ENCODE assay signal across 18 cellular contexts in genomic region chr1:114054148-114054547, GRCh38.
DNase-seq lines count a peak whose midpoint lies in the region; ATAC-seq, FAIRE-seq and TF ChIP-seq lines count a peak whose summit lies in the region.
"Had no signal": no experiment of that assay in that cellular context is flagged by ENCODE, and none has a peak within 500 bp of the region (broad histone marks: within the 10 kb centered on the region; RNA-seq: fewer than 3 reads in every experiment).

No MANE protein-coding gene starts in this region.

- no peaks in the 10 kb centered on the region for H3K9me3 ChIP-seq in K562 (replicated peaks; ENCODE audit: control insufficient read depth, insufficient read depth, low read depth, low read length)
- H3K9me3 ChIP-seq in MM.1S (replicated peaks; ENCODE audit: insufficient read depth, low read length), result no peaks in the 10 kb centered on the region

- intact Hi-C loops in K562 (cut with micrococcal nuclease), result no loop called here

- H3K4me1 ChIP-seq in K562 (replicated peaks in 1 of 2; ENCODE audit: control insufficient read depth in 2 of 2, insufficient read depth in 2 of 2, low read length in 2 of 2), result no peaks in the 10 kb centered on the region
- H3K4me1 ChIP-seq in MM.1S (ENCODE audit: low read length), result no peaks in the 10 kb centered on the region
- H3K4me1 ChIP-seq: BLaER1 treated with 17β-estradiol and CSF1 and Interleukin-3, amounts not matched to agents 10 nM and 100 nM had no signal

- in situ Hi-C loops in K562 (cut with MboI), result no loop called here

- H3K27me3 ChIP-seq in K562 (ENCODE audit: control insufficient read depth in 2 of 2, insufficient read depth in 2 of 2, low read length in 2 of 2) (peaks cover 3 to 6% of the 10 kb centered on the region in 2 experiments; a peak in 3 of 5 replicates), MM.1S (replicated peaks; ENCODE audit: insufficient read depth, low read length) (no peaks in the 10 kb centered on the region)
- H3K27me3 ChIP-seq: BLaER1 treated with 17β-estradiol and CSF1 and Interleukin-3, amounts not matched to agents 10 nM and 100 nM had no signal

- no peaks in the 10 kb centered on the region for H3K9me2 ChIP-seq in MM.1S (replicated peaks; ENCODE audit: insufficient read depth, low read length)

- no peaks in the 10 kb centered on the region for H3F3A ChIP-seq in MM.1S (ENCODE audit: insufficient read depth, low read length)

- no peak overlapping the region for H3K9ac ChIP-seq in K562 (ENCODE audit: insufficient read depth in 1 of 2, low read depth in 2 of 2, low read length in 2 of 2)
- no peak overlapping the region for H3K9ac ChIP-seq in MM.1S (ENCODE audit: low read length)
- H3K9ac ChIP-seq: BLaER1 treated with 17β-estradiol and CSF1 and Interleukin-3, amounts not matched to agents 10 nM and 100 nM; GM23248 had no signal

- H4K20me1 ChIP-seq in K562 (replicated peaks; ENCODE audit: control insufficient read depth, insufficient read depth, low read length) (no peaks in the 10 kb centered on the region), MM.1S (ENCODE audit: insufficient read depth, low read length) (no peaks in the 10 kb centered on the region)
- H4K20me1 ChIP-seq: BLaER1 treated with 17β-estradiol and CSF1 and Interleukin-3, amounts not matched to agents 10 nM and 100 nM had no signal

- H3K9me1 ChIP-seq in K562 (ENCODE audit: control insufficient read depth, insufficient read depth, low read length), result no peaks in the 10 kb centered on the region

- CTCF ChIA-PET in K562 (lab: Yijun Ruan, JAX; ENCODE audit: low intra/inter-chr PET ratio), result no interaction called here

- DNase-seq in GM12891 (ENCODE audit: insufficient read length, low spot score) (no peak), HTR-8/SVneo (ENCODE audit: insufficient read length, low spot score) (no peak), K562 (ENCODE audit: extremely low read depth in 1 of 4, low spot score in 3 of 4) (no peak), MM.1S (no peak), NCI-H1092 (lab: John Stamatoyannopoulos, UW) (no peak)
- no peak for DNase-seq in activated CD4-positive, alpha-beta T cell treated with anti-CD3 and anti-CD28 coated beads for 4 hours
- DNase-seq: Calu3; CD8-positive, alpha-beta T cell; DMS 273 treated with DMSO at 0.1 percent for 48 hours; DMS53; DND-41; EL; GM23248; HCEC 1CT had no signal

- no peaks in the 10 kb centered on the region for H3K79me2 ChIP-seq in K562 (ENCODE audit: control insufficient read depth, insufficient read depth, low read length)
- H3K79me2 ChIP-seq in MM.1S (ENCODE audit: low read length), result no peaks in the 10 kb centered on the region

- TF ChIP-seq CTCF in K562 (IDR thresholded peaks at IDR 0.05 in 2 of 3, conservative IDR thresholded peaks at IDR 0.05 in 1 of 3; ENCODE audit: insufficient read depth in 2 of 3, low read depth in 1 of 3, low read length in 3 of 3), result no peak
- TF ChIP-seq CTCF in MM.1S (IDR thresholded peaks at IDR 0.05; ENCODE audit: low read length), result no peak

- POLR2A ChIA-PET in K562 (lab: Yijun Ruan, JAX), result interaction anchor here (0.9 to 1.6 kb wide), 2 partner anchors 9 to 10 kb away, joined by 3 to 5 read pairs; no protein-coding TSS in a partner anchor

- H3K4me2 ChIP-seq in K562 (ENCODE audit: insufficient read depth, low read length), result no peak overlapping the region
- H3K4me2 ChIP-seq in MM.1S (ENCODE audit: low read depth, low read length), result no peak overlapping the region
- H3K4me2 ChIP-seq: BLaER1 treated with 17β-estradiol and CSF1 and Interleukin-3, amounts not matched to agents 10 nM and 100 nM had no signal

- TF ChIP-seq POLR2A in GM12891 (IDR thresholded peaks at IDR 0.05; ENCODE audit: low read depth, low read length) (no peak), K562 (conservative IDR thresholded peaks at IDR 0.05) (no peak)

- FAIRE-seq in GM12891 (lab: Jason Lieb, UNC) (peak; percentile 84), HTR-8/SVneo (lab: Jason Lieb, UNC) (peak; percentile 89), K562 (lab: Jason Lieb, UNC) (no peak)
- FAIRE-seq: GM12892, GM18507, H54 had no signal

- H3K27ac ChIP-seq in K562 (ENCODE audit: extremely low read depth, low read depth, low read length) (no peak overlapping the region), MM.1S (ENCODE audit: low read length) (no peak overlapping the region)
- H3K27ac ChIP-seq: BLaER1 treated with 17β-estradiol and CSF1 and Interleukin-3, amounts not matched to agents 10 nM and 100 nM; GM23248 had no signal

- H3K36me3 ChIP-seq in K562 (ENCODE audit: control insufficient read depth, insufficient read depth, low read length), result no peaks in the 10 kb centered on the region
- H3K36me3 ChIP-seq in MM.1S (replicated peaks; ENCODE audit: insufficient read depth, low read length), result no peaks in the 10 kb centered on the region
- H3K36me3 ChIP-seq: BLaER1 treated with 17β-estradiol and CSF1 and Interleukin-3, amounts not matched to agents 10 nM and 100 nM had no signal

- H3K4me3 ChIP-seq in K562, result no peak overlapping the region
- H3K4me3 ChIP-seq in MM.1S (ENCODE audit: low read length), result no peak overlapping the region
- H3K4me3 ChIP-seq: BLaER1 treated with 17β-estradiol and CSF1 and Interleukin-3, amounts not matched to agents 10 nM and 100 nM; GM23248 had no signal

- TF ChIP-seq EP300 in K562 (IDR thresholded peaks at IDR 0.05; ENCODE audit: low read length), result no peak

- TF ChIP-seq RAD21 in K562 (CRISPR knock-in tag; conservative IDR thresholded peaks at IDR 0.05 in 1 of 2, IDR thresholded peaks at IDR 0.05 in 1 of 2), result no peak

- WGBS in K562 (ENCODE audit: insufficient coverage, low coverage, missing lambda C conversion rate), result 0% methylated on average over 2 of the region's 2 CpGs

- no peak overlapping the region for H2AFZ ChIP-seq in K562 (ENCODE audit: low read depth, low read length)
- no peak overlapping the region for H2AFZ ChIP-seq in MM.1S (ENCODE audit: low read length)
- H2AFZ ChIP-seq: GM23248 had no signal

- BruUV-seq in K562 (replicated peaks; lab: Mats Ljungman, UMichigan), result no TSS peak

- no peak for ATAC-seq in K562
- ATAC-seq: CD8-positive, alpha-beta T cell had no signal

TF ChIP-seq in GM12891, 5 proteins besides CTCF, POLR2A, EP300 and RAD21:
- TF ChIP-seq PAX5 (IDR thresholded peaks at IDR 0.05; ENCODE audit: insufficient read depth, low read length, severe bottlenecking) (no peak), TAF1 (IDR thresholded peaks at IDR 0.05; ENCODE audit: low read depth, low read length) (no peak), POU2F2 (IDR thresholded peaks at IDR 0.05; ENCODE audit: low read depth, low read length) (no peak), SPI1 (IDR thresholded peaks at IDR 0.05; ENCODE audit: low read depth, low read length) (no peak), POLR2AphosphoS5 (IDR thresholded peaks at IDR 0.05; ENCODE audit: low read depth, low read length) (no peak)

TF ChIP-seq in K562, 482 proteins besides CTCF, POLR2A, EP300 and RAD21:
- TF ChIP-seq CSDE1 (IDR thresholded peaks at IDR 0.05), result 0 out of 4 replicates have a peak, but pooled peaks of 1 of the 2 experiments have one; percentile 35
- no peak for TF ChIP-seq CHD1 (IDR thresholded peaks at IDR 0.05; ENCODE audit: low read length)
- no peak for TF ChIP-seq ASH1L (IDR thresholded peaks at IDR 0.05; ENCODE audit: borderline replicate concordance, low read depth, partially characterized antibody)
- no peak for TF ChIP-seq HNRNPH1 (optimal IDR thresholded peaks at IDR 0.05; ENCODE audit: low read depth, low read length)
- TF ChIP-seq HDAC3 (IDR thresholded peaks at IDR 0.05; ENCODE audit: borderline replicate concordance, partially characterized antibody), result no peak
- peak; percentile 80; the same call in 1 of the 2 replicates for TF ChIP-seq TSC22D4 (tag; IDR thresholded peaks at IDR 0.05)
- TF ChIP-seq RFX7 (CRISPR knock-in tag; IDR thresholded peaks at IDR 0.05), result no peak
- TF ChIP-seq EHMT2 (IDR thresholded peaks at IDR 0.05), result 0 out of 2 replicates have a peak, but pooled peaks have one; percentile 16
- TF ChIP-seq, protein P1, sequence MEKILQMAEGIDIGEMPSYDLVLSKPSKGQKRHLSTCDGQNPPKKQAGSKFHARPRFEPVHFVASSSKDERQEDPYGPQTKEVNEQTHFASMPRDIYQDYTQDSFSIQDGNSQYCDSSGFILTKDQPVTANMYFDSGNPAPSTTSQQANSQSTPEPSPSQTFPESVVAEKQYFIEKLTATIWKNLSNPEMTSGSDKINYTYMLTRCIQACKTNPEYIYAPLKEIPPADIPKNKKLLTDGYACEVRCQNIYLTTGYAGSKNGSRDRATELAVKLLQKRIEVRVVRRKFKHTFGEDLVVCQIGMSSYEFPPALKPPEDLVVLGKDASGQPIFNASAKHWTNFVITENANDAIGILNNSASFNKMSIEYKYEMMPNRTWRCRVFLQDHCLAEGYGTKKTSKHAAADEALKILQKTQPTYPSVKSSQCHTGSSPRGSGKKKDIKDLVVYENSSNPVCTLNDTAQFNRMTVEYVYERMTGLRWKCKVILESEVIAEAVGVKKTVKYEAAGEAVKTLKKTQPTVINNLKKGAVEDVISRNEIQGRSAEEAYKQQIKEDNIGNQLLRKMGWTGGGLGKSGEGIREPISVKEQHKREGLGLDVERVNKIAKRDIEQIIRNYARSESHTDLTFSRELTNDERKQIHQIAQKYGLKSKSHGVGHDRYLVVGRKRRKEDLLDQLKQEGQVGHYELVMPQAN (IDR thresholded peaks at IDR 0.05; ENCODE audit: borderline replicate concordance), result no peak
- TF ChIP-seq HDAC2 (IDR thresholded peaks at IDR 0.05), result no peak
